ENCODE assay signal across 19 cellular contexts in genomic region chr2:45684756-45685155, GRCh38. TPM values are rescaled to one million over a fixed set of nuclear protein-coding genes. Genes with fewer than 3 reads are reported as not detected.
DNase-seq lines count a peak whose midpoint lies in the region; FAIRE-seq and TF ChIP-seq lines count a peak whose summit lies in the region.
"Had no signal": no experiment of that assay in that cellular context is flagged by ENCODE, and none has a peak within 500 bp of the region (broad histone marks: within the 10 kb centered on the region; RNA-seq: fewer than 3 reads in every experiment).

No MANE protein-coding gene starts in this region.

- peaks cover 8 to 9% of the 10 kb centered on the region in 2 donors for H3K4me1 ChIP-seq in esophagus (ENCODE audit: control insufficient read depth in 2 of 2, insufficient read depth in 2 of 2, low read length in 1 of 2)
- peaks cover 28% of the 10 kb centered on the region for H3K4me1 ChIP-seq in muscle layer of colon (ENCODE audit: insufficient read depth, low read length)
- peaks cover 4 to 10% of the 10 kb centered on the region in 2 donors for H3K4me1 ChIP-seq in kidney (ENCODE audit: control insufficient read depth in 1 of 2, insufficient read depth in 1 of 2, low read depth in 1 of 2, low read length in 2 of 2)

- no peak for TF ChIP-seq CTCF in kidney (IDR thresholded peaks at IDR 0.05; ENCODE audit: borderline replicate concordance, extremely low read depth, insufficient read depth)

- H3K27me3 ChIP-seq in esophagus (ENCODE audit: control insufficient read depth in 1 of 2, insufficient read depth in 2 of 2, low read length in 2 of 2) (no peaks in the 10 kb centered on the region), muscle layer of colon (ENCODE audit: control insufficient read depth in 1 of 2, insufficient read depth in 2 of 2, low read length in 2 of 2) (no peaks in the 10 kb centered on the region), H7 (ENCODE audit: control insufficient read depth, insufficient read depth, low read length) (no peaks in the 10 kb centered on the region)

- H3K9me3 ChIP-seq in esophagus (ENCODE audit: control insufficient read depth in 2 of 2, insufficient read depth in 1 of 2, low read depth in 1 of 2, low read length in 1 of 2): no peaks in the 10 kb centered on the region
- no peaks in the 10 kb centered on the region for H3K9me3 ChIP-seq in muscle layer of colon (ENCODE audit: low read length)
- H3K9me3 ChIP-seq in kidney (ENCODE audit: control insufficient read depth in 1 of 2, low read length in 2 of 2): no peaks in the 10 kb centered on the region

- FAIRE-seq in kidney (lab: Jason Lieb, UNC): no peak
- no peak for FAIRE-seq in urothelium cell line (lab: Jason Lieb, UNC)
- FAIRE-seq: K562, RCC 7860 had no signal

- no peak overlapping the region for H3K4me3 ChIP-seq in esophagus (ENCODE audit: low read depth in 1 of 2, low read length in 2 of 2)
- no peak overlapping the region for H3K4me3 ChIP-seq in muscle layer of colon (ENCODE audit: low read depth in 1 of 2, low read length in 2 of 2)
- H3K4me3 ChIP-seq in kidney (ENCODE audit: low read length in 2 of 2): no peak overlapping the region
- no peak overlapping the region for H3K4me3 ChIP-seq in H7 (ENCODE audit: insufficient read depth, low read depth, low read length)
- H3K4me3 ChIP-seq: GM23338, K562 had no signal

- H3K9ac ChIP-seq in muscle layer of colon (ENCODE audit: low read length): no peak overlapping the region
- H3K9ac ChIP-seq in kidney (ENCODE audit: low read length in 2 of 2): no peak overlapping the region

- WGBS in esophagus, 2 donors: 65 to 69% methylated on average over 6 of the region's 6 CpGs

- DNase-seq in DMS79 treated with DMSO at 0.1 percent for 48 hours (lab: John Stamatoyannopoulos, UW): peak; percentile 84
- peak; percentile 25 for DNase-seq in M059J (ENCODE audit: low read depth)
- no peak for DNase-seq in kidney
- DNase-seq in H7: no peak
- DNase-seq in urothelium cell line (ENCODE audit: low spot score): no peak
- DNase-seq: GDM1; NCI-H1417 treated with DMSO at 0.1 percent for 48 hours; NCI-H187 treated with DMSO at 0.1 percent for 48 hours; NCI-H446; NCI-H526 treated with DMSO at 0.1 percent for 48 hours; NK-92 treated with Interleukin-12 subunit alpha and Interleukin-12 subunit beta, amount 100 ng/mL, for 24 hours; Right ventricle myocardium superior; SW 1271 had no signal

- H3K27ac ChIP-seq in esophagus (ENCODE audit: low read depth in 2 of 2, low read length in 1 of 2): peak overlapping the region; percentile 29 to 75
- H3K27ac ChIP-seq in muscle layer of colon (ENCODE audit: low read depth, low read length): peak overlapping the region; percentile 4
- no peak overlapping the region for H3K27ac ChIP-seq in kidney (ENCODE audit: low read depth in 2 of 2, low read length in 2 of 2)
- H3K27ac ChIP-seq: C4-2B had no signal

- no peaks in the 10 kb centered on the region for H3K36me3 ChIP-seq in esophagus (ENCODE audit: control insufficient read depth in 2 of 2, insufficient read depth in 2 of 2, low read length in 1 of 2)
- H3K36me3 ChIP-seq in muscle layer of colon (ENCODE audit: insufficient read depth, low read length): no peaks in the 10 kb centered on the region
- H3K36me3 ChIP-seq in kidney (ENCODE audit: control insufficient read depth in 1 of 2, insufficient read depth in 2 of 2, low read length in 2 of 2): no peaks in the 10 kb centered on the region
- no peaks in the 10 kb centered on the region for H3K36me3 ChIP-seq in H7 (replicated peaks; ENCODE audit: control insufficient read depth, insufficient read depth, low read length)

- intact Hi-C loops in kidney (cut with DNase I): no loop called here

RNA-seq across cellular contexts. Expression of gene PRKCE, which starts 33.3 kb away (rescaled TPM):
- 5.9 and 6.0 TPM in 2 replicates for total RNA-seq in M059J (2014; rRNA removed; shearing (Covaris generic))
- 1 to 10 TPM; 2.6 to 2.9 TPM for polyA plus RNA-seq in esophagus
- 27.3 TPM for total RNA-seq in kidney
- polyA plus RNA-seq in kidney (ENCODE audit: insufficient read depth, low read depth, low replicate concordance): 11.1 TPM
- total RNA-seq in H7 (2014; rRNA removed; shearing (Covaris generic)): 1.2 and 1.9 TPM in 2 replicates

Comparison
In these comparisons a context has a peak if more than half of its experiments do, and no peak if none do; other contexts are left out.
1. DNase-seq: peak in DMS79 treated with DMSO at 0.1 percent for 48 hours (single experiment) and M059J (single experiment); none in kidney (single experiment), H7 (single experiment) and urothelium cell line (single experiment).
2. H3K27ac ChIP-seq: peak in esophagus (2 of 2) and muscle layer of colon (single experiment); none in kidney (0 of 2).